Comparison of ENCODE assay signal across 8 cellular contexts in the genomic region with DNA sequence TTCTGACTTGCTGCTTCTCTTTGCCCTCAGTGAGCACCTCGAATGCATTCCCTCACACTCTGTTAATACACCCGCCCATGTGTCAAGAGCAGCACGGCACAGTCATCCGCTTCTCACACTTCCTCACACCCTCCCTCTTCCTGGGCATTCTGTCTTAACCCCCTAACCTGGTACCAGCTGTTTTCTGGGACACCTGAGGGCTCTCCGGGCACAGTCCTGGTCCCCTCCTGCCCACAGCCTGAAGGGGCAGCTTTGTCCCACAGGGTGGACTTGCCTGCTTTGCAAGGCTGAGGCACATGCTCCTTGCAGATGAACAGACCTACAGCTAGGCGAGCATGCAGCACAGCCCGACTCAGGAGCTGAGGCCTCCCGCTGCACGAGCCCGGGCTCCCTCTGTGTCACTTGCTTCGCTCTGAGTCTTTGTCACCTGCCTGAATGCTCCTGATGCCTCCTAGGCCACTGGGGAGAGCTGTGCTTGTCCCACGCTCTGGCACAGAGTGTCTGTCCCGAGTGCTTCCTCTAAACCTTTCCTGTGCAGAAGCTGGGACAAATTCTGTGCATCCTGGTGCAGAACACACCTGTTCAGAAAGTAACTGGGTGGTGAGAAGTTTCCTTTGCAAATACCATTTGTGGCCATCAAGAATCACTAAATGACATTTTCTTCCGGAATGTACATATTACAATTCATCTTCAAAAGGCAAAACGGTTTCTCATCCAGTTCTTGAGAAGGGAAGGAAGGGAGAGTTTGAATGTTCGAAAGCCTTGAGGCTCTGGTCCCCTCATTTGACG. TPM values are rescaled to one million over a fixed set of nuclear protein-coding genes. Genes with fewer than 3 reads are reported as not detected.
A peak's percentile ranks its signal among the peaks of the same experiment; 100 is the strongest.
DNase-seq lines count a peak whose midpoint lies in the region; ATAC-seq, FAIRE-seq and TF ChIP-seq lines count a peak whose summit lies in the region.
"Had no signal": no experiment of that assay in that cellular context is flagged by ENCODE, and none has a peak within 500 bp of the region (broad histone marks: within the 10 kb centered on the region; RNA-seq: fewer than 3 reads in every experiment).

No MANE protein-coding gene starts in this region.

- no peak overlapping the region for H3K27ac ChIP-seq in K562 (ENCODE audit: extremely low read depth, low read depth, low read length)

- H3K4me3 ChIP-seq in K562 = no peak overlapping the region

- in situ Hi-C loops in K562 (cut with MboI) = no loop called here

- no peak for DNase-seq in K562 (ENCODE audit: extremely low read depth in 1 of 4, low spot score in 3 of 4)
- peak; percentile 31 for DNase-seq in stimulated activated CD8-positive, alpha-beta memory T cell treated with anti-CD3 and anti-CD28 coated beads, Interleukin-4, amount 100 ng/mL, for 48 hours
- no peak for DNase-seq in NK-92 treated with Interleukin-12 subunit alpha and Interleukin-12 subunit beta, amount 100 ng/mL, for 24 hours (lab: John Stamatoyannopoulos, UW)
- no peak for DNase-seq in foreskin melanocyte

- TF ChIP-seq POLR2A in GM19193 (IDR thresholded peaks at IDR 0.05; ENCODE audit: extremely low read depth, insufficient read depth, insufficient read length) = peak; percentile 8
- no peak for TF ChIP-seq POLR2A in K562 (conservative IDR thresholded peaks at IDR 0.05)

- H3K27me3 ChIP-seq in K562 (ENCODE audit: control insufficient read depth in 2 of 2, insufficient read depth in 2 of 2, low read length in 2 of 2) = peaks cover 63 to 76% of the 10 kb centered on the region in 2 experiments; a peak in 4 of 5 replicates

- H3K36me3 ChIP-seq in K562 (ENCODE audit: control insufficient read depth, insufficient read depth, low read length) = no peaks in the 10 kb centered on the region

- TF ChIP-seq RAD21 in K562 (CRISPR knock-in tag; conservative IDR thresholded peaks at IDR 0.05 in 1 of 2, IDR thresholded peaks at IDR 0.05 in 1 of 2) = no peak

- H4K20me1 ChIP-seq in K562 (replicated peaks; ENCODE audit: control insufficient read depth, insufficient read depth, low read length) = peaks cover 42% of the 10 kb centered on the region

- H3K4me1 ChIP-seq in K562 (replicated peaks in 1 of 2; ENCODE audit: control insufficient read depth in 2 of 2, insufficient read depth in 2 of 2, low read length in 2 of 2) = peaks cover 0 to 15% of the 10 kb centered on the region in 2 experiments; a peak in 2 of 5 replicates

- intact Hi-C loops in K562 (cut with micrococcal nuclease) = no loop called here

- no peaks in the 10 kb centered on the region for H3K9me3 ChIP-seq in K562 (replicated peaks; ENCODE audit: control insufficient read depth, insufficient read depth, low read depth, low read length)

- H3K9ac ChIP-seq in K562 (ENCODE audit: insufficient read depth in 1 of 2, low read depth in 2 of 2, low read length in 2 of 2) = peak overlapping the region in 1 of 2 experiments; percentile 35; a peak in 1 of 4 replicates

- H2AFZ ChIP-seq in K562 (ENCODE audit: low read depth, low read length) = no peak overlapping the region

- 3% methylated on average over 17 of the region's 17 CpGs for WGBS in K562 (ENCODE audit: insufficient coverage, low coverage, missing lambda C conversion rate)

- FAIRE-seq in K562 (lab: Jason Lieb, UNC) = no peak

- H3K9me1 ChIP-seq in K562 (ENCODE audit: control insufficient read depth, insufficient read depth, low read length) = no peaks in the 10 kb centered on the region

- CTCF ChIA-PET in K562 (lab: Yijun Ruan, JAX; ENCODE audit: low intra/inter-chr PET ratio) = no interaction called here

- no peak overlapping the region for H3K4me2 ChIP-seq in K562 (ENCODE audit: insufficient read depth, low read length)

- no peak for TF ChIP-seq EP300 in K562 (IDR thresholded peaks at IDR 0.05; ENCODE audit: low read length)

- BruUV-seq in K562 (replicated peaks; lab: Mats Ljungman, UMichigan) = no TSS peak

- no peaks in the 10 kb centered on the region for H3K79me2 ChIP-seq in K562 (ENCODE audit: control insufficient read depth, insufficient read depth, low read length)

- ATAC-seq in HG03280 (IDR thresholded peaks at IDR 0.05; ENCODE audit: unreplicated experiment) (peak; percentile 28), K562 (peak; percentile 15), GM21390 (IDR thresholded peaks at IDR 0.05; ENCODE audit: unreplicated experiment) (no peak)
- ATAC-seq: esophagus mucosa had no signal

- POLR2A ChIA-PET in K562 (lab: Yijun Ruan, JAX) = interaction anchor here (0.7 to 0.9 kb wide), 2 partner anchors 14 to 102 kb away, joined by 3 read pairs; no protein-coding TSS in a partner anchor

- no peak for TF ChIP-seq CTCF in K562 (IDR thresholded peaks at IDR 0.05 in 2 of 3, conservative IDR thresholded peaks at IDR 0.05 in 1 of 3; ENCODE audit: insufficient read depth in 2 of 3, low read depth in 1 of 3, low read length in 3 of 3)

TF ChIP-seq in K562, 482 proteins besides CTCF, POLR2A, EP300 and RAD21 (continues in another document):
- TF ChIP-seq ELF2 (CRISPR knock-in tag; IDR thresholded peaks at IDR 0.05) (no peak), POLR2G (IDR thresholded peaks at IDR 0.05; ENCODE audit: low read depth, low read length) (no peak), ZNF584 (CRISPR knock-in tag; IDR thresholded peaks at IDR 0.05; ENCODE audit: low read depth) (no peak), ZNF778 (CRISPR knock-in tag; IDR thresholded peaks at IDR 0.05) (no peak)
- TF ChIP-seq, protein P1, sequence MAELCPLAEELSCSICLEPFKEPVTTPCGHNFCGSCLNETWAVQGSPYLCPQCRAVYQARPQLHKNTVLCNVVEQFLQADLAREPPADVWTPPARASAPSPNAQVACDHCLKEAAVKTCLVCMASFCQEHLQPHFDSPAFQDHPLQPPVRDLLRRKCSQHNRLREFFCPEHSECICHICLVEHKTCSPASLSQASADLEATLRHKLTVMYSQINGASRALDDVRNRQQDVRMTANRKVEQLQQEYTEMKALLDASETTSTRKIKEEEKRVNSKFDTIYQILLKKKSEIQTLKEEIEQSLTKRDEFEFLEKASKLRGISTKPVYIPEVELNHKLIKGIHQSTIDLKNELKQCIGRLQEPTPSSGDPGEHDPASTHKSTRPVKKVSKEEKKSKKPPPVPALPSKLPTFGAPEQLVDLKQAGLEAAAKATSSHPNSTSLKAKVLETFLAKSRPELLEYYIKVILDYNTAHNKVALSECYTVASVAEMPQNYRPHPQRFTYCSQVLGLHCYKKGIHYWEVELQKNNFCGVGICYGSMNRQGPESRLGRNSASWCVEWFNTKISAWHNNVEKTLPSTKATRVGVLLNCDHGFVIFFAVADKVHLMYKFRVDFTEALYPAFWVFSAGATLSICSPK (IDR thresholded peaks at IDR 0.05; ENCODE audit: borderline replicate concordance) = no peak
- TF ChIP-seq, protein P2, sequence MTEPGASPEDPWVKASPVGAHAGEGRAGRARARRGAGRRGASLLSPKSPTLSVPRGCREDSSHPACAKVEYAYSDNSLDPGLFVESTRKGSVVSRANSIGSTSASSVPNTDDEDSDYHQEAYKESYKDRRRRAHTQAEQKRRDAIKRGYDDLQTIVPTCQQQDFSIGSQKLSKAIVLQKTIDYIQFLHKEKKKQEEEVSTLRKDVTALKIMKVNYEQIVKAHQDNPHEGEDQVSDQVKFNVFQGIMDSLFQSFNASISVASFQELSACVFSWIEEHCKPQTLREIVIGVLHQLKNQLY (CRISPR knock-in tag; conservative IDR thresholded peaks at IDR 0.05) = no peak
- TF ChIP-seq, protein P3, sequence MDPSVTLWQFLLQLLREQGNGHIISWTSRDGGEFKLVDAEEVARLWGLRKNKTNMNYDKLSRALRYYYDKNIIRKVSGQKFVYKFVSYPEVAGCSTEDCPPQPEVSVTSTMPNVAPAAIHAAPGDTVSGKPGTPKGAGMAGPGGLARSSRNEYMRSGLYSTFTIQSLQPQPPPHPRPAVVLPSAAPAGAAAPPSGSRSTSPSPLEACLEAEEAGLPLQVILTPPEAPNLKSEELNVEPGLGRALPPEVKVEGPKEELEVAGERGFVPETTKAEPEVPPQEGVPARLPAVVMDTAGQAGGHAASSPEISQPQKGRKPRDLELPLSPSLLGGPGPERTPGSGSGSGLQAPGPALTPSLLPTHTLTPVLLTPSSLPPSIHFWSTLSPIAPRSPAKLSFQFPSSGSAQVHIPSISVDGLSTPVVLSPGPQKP (CRISPR knock-in tag; IDR thresholded peaks at IDR 0.05) = no peak

RNA-seq across cellular contexts. Expression of a gene that starts 47.8 kb away (rescaled TPM):
- total RNA-seq in K562 (2011; cell fraction: chromatin; rRNA removed; ENCODE audit: low replicate concordance) = 2.8 and 5.5 TPM in 2 replicates
- total RNA-seq in K562 (2011; cell fraction: nucleolus; rRNA removed) = 2.1 and 3.2 TPM in 2 replicates
- 0.99 and 1.4 TPM in 2 replicates for total RNA-seq in K562 (2011; cell fraction: nucleoplasm; rRNA removed)
- 0.82 and 1.1 TPM in 2 replicates for total RNA-seq in K562 (2014; rRNA removed)
- 0.18 and 0.61 TPM in 2 replicates for total RNA-seq in K562 (2014; rRNA removed; fragmentation: Illumina TruSeq; extraction: Trizol)
- 1.2 TPM in 2 replicates for total RNA-seq in K562 (2015; rRNA removed; fragmentation: Illumina TruSeq; extraction: Trizol)
- total RNA-seq in K562 (2021) = 1.6 and 1.8 TPM in 2 replicates
- polyA plus RNA-seq in K562 (2011; rRNA removed) = 0.68 and 1.3 TPM in 2 replicates
- 0.88 and 1.8 TPM in 2 replicates for polyA plus RNA-seq in K562 (2011; cell fraction: cytosol; rRNA removed)
- 5.4 and 7.4 TPM in 2 replicates for polyA plus RNA-seq in K562 (2011; cell fraction: nucleus; rRNA removed)
- polyA plus RNA-seq in K562 (2012) = 1.6 and 4.2 TPM in 2 replicates
- polyA plus RNA-seq in K562 (2014; fragmentation: Illumina TruSeq; extraction: Trizol) = 0.43 and 0.72 TPM in 2 replicates
- polyA plus RNA-seq in K562 (2014; fragmentation: Nextera tagmentation; extraction: Ambion mirVana) = under 1 TPM in 1 of 2 experiments, not detected in 1; 0.06 TPM
- 0.89 and 1.8 TPM in 2 replicates for polyA plus RNA-seq in K562 (2014; rRNA removed)
- 0.15 and 0.91 TPM in 2 replicates for polyA minus RNA-seq in K562 (2011; rRNA and poly(A)+ RNA removed)
- polyA minus RNA-seq in K562 (2011; cell fraction: cytosol; rRNA and poly(A)+ RNA removed) = 0.76 and 1.3 TPM in 2 replicates
- polyA minus RNA-seq in K562 (2011; cell fraction: nucleus; rRNA and poly(A)+ RNA removed) = 2.3 and 2.9 TPM in 2 replicates
